ENCODE assay signal across 8 cellular contexts in genomic region chr19:45817010-45817724, GRCh38. TPM values are rescaled to one million over a fixed set of nuclear protein-coding genes. Genes with fewer than 3 reads are reported as not detected.
DNase-seq lines count a peak whose midpoint lies in the region; ATAC-seq and TF ChIP-seq lines count a peak whose summit lies in the region.

No MANE protein-coding gene starts in this region.

- H3K36me3 Mint-ChIP-seq in T-cell: peaks cover 9% of the 10 kb centered on the region

- peak; percentile 89 for ATAC-seq in HG02798 (IDR thresholded peaks at IDR 0.05; ENCODE audit: poor library complexity, unreplicated experiment)
- ATAC-seq in T-cell (replicated peaks in 1 of 4): peak; percentile 96 to 97 (median 97)
- peak; percentile 86 for ATAC-seq in left ventricle myocardium superior

- intact Hi-C loops in adrenal gland (cut with DNase I): loop anchor here in 1 of 2 donors (5.0 kb wide), 1 partner anchor 65 kb away; no protein-coding TSS in a partner anchor
- intact Hi-C loops in left ventricle myocardium superior (cut with micrococcal nuclease): no loop called here

- no peak overlapping the region for H3K4me3 Mint-ChIP-seq in T-cell

- H3K4me1 ChIP-seq in adrenal gland (replicated peaks in 1 of 2): no peaks in the 10 kb centered on the region

- no peak overlapping the region for H3K27ac Mint-ChIP-seq in T-cell

- TF ChIP-seq POLR2A in adrenal gland (IDR thresholded peaks at IDR 0.05): no peak

- POLR2A ChIA-PET in T-cell (lab: Charles Lee): no interaction called here

- H3K27me3 ChIP-seq in adrenal gland: no peaks in the 10 kb centered on the region

- peak; percentile 96 for TF ChIP-seq CTCF in GM12872 (IDR thresholded peaks at IDR 0.05; ENCODE audit: insufficient read depth, low read depth, low read length)
- peak; percentile 94 to 99 (median 98) for TF ChIP-seq CTCF in adrenal gland (IDR thresholded peaks at IDR 0.05)

- H3K27me3 Mint-ChIP-seq in T-cell: peaks cover 3 to 8% of the 10 kb centered on the region in 2 donors

- peaks cover 0 to 5% of the 10 kb centered on the region in 2 donors for H3K36me3 ChIP-seq in adrenal gland (replicated peaks in 1 of 2)

- DNase-seq in NCI-H1436 treated with DMSO at 0.1 percent for 48 hours (lab: John Stamatoyannopoulos, UW) (peak; percentile 26), T-cell (peak; percentile 86 to 98 (median 94)), adrenal gland (peak; percentile 93 to 97 (median 96)), left ventricle myocardium superior (peak; percentile 94), renal cortical epithelial cell (ENCODE audit: low read depth) (peak; percentile 86), cortex of kidney (lab: John Stamatoyannopoulos, UW) (no peak)

- H3K4me3 ChIP-seq in adrenal gland: no peak overlapping the region

- H3K4me1 Mint-ChIP-seq in T-cell: peaks cover 0 to 3% (median 2%) of the 10 kb centered on the region in 3 donors

- no peaks in the 10 kb centered on the region for H3K9me3 ChIP-seq in adrenal gland (replicated peaks in 1 of 3)

- CTCF ChIA-PET in T-cell (lab: Charles Lee): interaction anchor here (0.6 to 1.4 kb wide), 9 partner anchors 18 to 283 kb away, joined by 3 to 8 read pairs (median 4); partner anchors contain the start of genes MYPOP (in 1 of the 2) and SIX5 (in 1 of the 2)

- H3K27ac ChIP-seq in adrenal gland: no peak overlapping the region

- H3K9me3 Mint-ChIP-seq in T-cell: no peaks in the 10 kb centered on the region

- 15 to 21% (median 19%) methylated on average over 20 to 24 of the region's 24 CpGs for WGBS in adrenal gland, 4 donors

RNA-seq across cellular contexts. Expression of gene RSPH6A, which starts 2.1 kb away (rescaled TPM):
- under 1 TPM; 0.20 to 0.47 (median 0.38) TPM for total RNA-seq in T-cell
- total RNA-seq in adrenal gland: under 1 TPM in 2 of 8 donors, not detected in 6; 0.14 to 0.17 TPM
- under 1 TPM in 1 of 3 donors, not detected in 2; 0.24 TPM for polyA plus RNA-seq in adrenal gland
- total RNA-seq in left ventricle myocardium superior: not detected
- 0.10 TPM in 1 of 2 replicates, not detected in the other for total RNA-seq in renal cortical epithelial cell

RNA-seq across cellular contexts. Expression of gene DMWD, which starts 24.5 kb away (rescaled TPM):
- total RNA-seq in T-cell (10 to 100 TPM; 28.4 to 53.3 (median 44.6) TPM), adrenal gland (10 to 100 TPM; 29.2 to 59.5 (median 36.0) TPM), left ventricle myocardium superior (64.6 TPM), renal cortical epithelial cell (24.0 and 37.0 TPM in 2 replicates)
- 10 to 100 TPM; 14.2 to 91.5 (median 16.7) TPM for polyA plus RNA-seq in adrenal gland

RNA-seq across cellular contexts. Expression of gene DMPK, which starts 34.9 kb away (rescaled TPM):
- 10 to 100 TPM; 31.4 to 46.4 (median 36.9) TPM for total RNA-seq in T-cell
- total RNA-seq in adrenal gland: 100 to 1,000 TPM in 5 of 8 donors, 10 to 100 TPM in 3; 89.1 to 197 (median 116) TPM
- polyA plus RNA-seq in adrenal gland: 100 to 1,000 TPM in 2 of 3 donors, 10 to 100 TPM in 1; 76.8 to 748 (median 185) TPM
- total RNA-seq in left ventricle myocardium superior: 275 TPM
- total RNA-seq in renal cortical epithelial cell: 6.1 and 32.3 TPM in 2 replicates

RNA-seq across cellular contexts. Expression of gene SYMPK, which starts 45.8 kb away (rescaled TPM):
- total RNA-seq in T-cell (100 to 1,000 TPM in 1 of 5 donors, 10 to 100 TPM in 4; 89.7 to 102 (median 94.7) TPM), adrenal gland (10 to 100 TPM; 32.2 to 64.8 (median 51.2) TPM), left ventricle myocardium superior (38.3 TPM), renal cortical epithelial cell (16.3 and 55.0 TPM in 2 replicates)
- 100 to 1,000 TPM in 2 of 3 donors, 10 to 100 TPM in 1; 44.5 to 313 (median 127) TPM for polyA plus RNA-seq in adrenal gland

RNA-seq across cellular contexts. Expression of gene FOXA3, which starts 47.0 kb away (rescaled TPM):
- under 1 TPM in 1 of 5 donors, not detected in 4; 0.16 TPM for total RNA-seq in T-cell
- not detected for total RNA-seq in adrenal gland
- polyA plus RNA-seq in adrenal gland: under 1 TPM in 1 of 3 donors, not detected in 2; 0.03 TPM
- total RNA-seq in left ventricle myocardium superior: not detected
- 0.52 and 1.5 TPM in 2 replicates for total RNA-seq in renal cortical epithelial cell
